In the genomic region with DNA sequence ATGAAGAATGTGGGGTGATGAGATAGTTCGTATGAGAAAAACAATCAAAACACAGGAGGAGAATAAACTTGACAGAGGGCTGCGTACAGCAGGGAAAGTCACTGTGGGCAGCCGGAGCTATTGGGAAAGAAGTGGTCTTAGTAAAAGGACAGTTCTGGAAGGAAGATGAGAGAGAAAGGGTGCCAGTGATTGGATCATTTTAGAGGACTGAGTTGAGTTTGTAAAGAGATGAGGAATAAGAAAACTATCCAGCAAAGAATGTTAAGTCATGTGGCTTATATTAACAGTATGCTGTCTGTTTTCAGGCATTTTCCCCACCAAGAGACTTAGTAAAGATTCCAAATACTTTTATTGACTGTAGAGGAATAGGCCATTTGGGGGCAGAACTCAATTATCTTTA, we compare ENCODE assay signal across 16 cellular contexts. TPM values are rescaled to one million over a fixed set of nuclear protein-coding genes. Genes with fewer than 3 reads are reported as not detected.
DNase-seq lines count a peak whose midpoint lies in the region; ATAC-seq and TF ChIP-seq lines count a peak whose summit lies in the region.
"Had no signal": no experiment of that assay in that cellular context is flagged by ENCODE, and none has a peak within 500 bp of the region (broad histone marks: within the 10 kb centered on the region; RNA-seq: fewer than 3 reads in every experiment).

No MANE protein-coding gene starts in this region.

- in situ Hi-C loops in IMR-90 (cut with MboI; ENCODE audit: low sequenced_read_pairs) (loop anchor here (5.0 kb wide), 1 partner anchor 64 kb away; no protein-coding TSS in a partner anchor), astrocyte of the spinal cord (cut with HindIII; ENCODE audit: low sequenced_read_pairs) (no loop called here)

- POLR2A ChIA-PET in IMR-90 (lab: Charles Lee; ENCODE audit: unreplicated experiment), result interaction anchor here (0.7 to 0.8 kb wide), 2 partner anchors 9 to 124 kb away, joined by 3 read pairs; no protein-coding TSS in a partner anchor

- H3K4ac ChIP-seq in IMR-90 (ENCODE audit: low read depth, low read length), result peak overlapping the region; percentile 95; the same call in 1 of the 2 replicates

- peak overlapping the region; percentile 48 to 88 for H4K8ac ChIP-seq in IMR-90 (ENCODE audit: low read depth in 2 of 2, low read length in 2 of 2)

- H3K27ac ChIP-seq in ACC112 (ENCODE audit: low read depth, low read length) (peak overlapping the region; percentile 91), IMR-90 (ENCODE audit: insufficient read depth, low read length) (peak overlapping the region; percentile 93; the same call in 1 of the 2 replicates), lower lobe of right lung (no peak overlapping the region)
- H3K27ac ChIP-seq: left ventricle myocardium inferior, prostate gland had no signal

- DNase-seq in IMR-90 (peak; percentile 95), astrocyte of the spinal cord (ENCODE audit: low read depth, low spot score) (peak; percentile 81), kidney tubule cell (ENCODE audit: low spot score) (peak; percentile 24), NCI-H2029 (lab: John Stamatoyannopoulos, UW) (no peak), NCI-H2171 treated with DMSO at 0.1 percent for 48 hours (lab: John Stamatoyannopoulos, UW) (no peak), lower lobe of right lung (no peak)
- DNase-seq: 8988T; activated CD8-positive, alpha-beta memory T cell treated with anti-CD3 and anti-CD28 coated beads, Interleukin-2, amount 50 U/mL, for 48 hours; COR-L47; GF-D8; left ventricle myocardium inferior; MV-4-11; NK-92 treated with Interleukin-12 subunit alpha and Interleukin-12 subunit beta, amount 100 ng/mL, for 24 hours had no signal

- 0 out of 2 replicates have a peak overlapping the region, but pooled peaks have one; percentile 97 for H3K23ac ChIP-seq in IMR-90 (ENCODE audit: low read depth, low read length)

- H2AFZ ChIP-seq in ACC112 (ENCODE audit: low read length, unreplicated experiment) (peak overlapping the region; percentile 44), IMR-90 (replicated peaks; ENCODE audit: low read length, poor library complexity) (no peak overlapping the region)

- no peak overlapping the region; the same call in 2 of the 3 replicates for H2BK15ac ChIP-seq in IMR-90 (ENCODE audit: low read depth, low read length)

- TF ChIP-seq CTCF in IMR-90 (conservative IDR thresholded peaks at IDR 0.05; ENCODE audit: low read depth, low read length), result no peak
- no peak for TF ChIP-seq CTCF in astrocyte of the spinal cord (IDR thresholded peaks at IDR 0.05; ENCODE audit: low read depth, low read length)
- no peak for TF ChIP-seq CTCF in lower lobe of right lung (IDR thresholded peaks at IDR 0.05)

- no peak for TF ChIP-seq POLR2A in IMR-90 (IDR thresholded peaks at IDR 0.05; ENCODE audit: low read depth, low read length)

- H3K4me3 ChIP-seq in ACC112 (ENCODE audit: low read depth, low read length), result peak overlapping the region; percentile 58
- H3K4me3 ChIP-seq in IMR-90 (ENCODE audit: insufficient read depth, low read depth, low read length), result peak overlapping the region; percentile 8; the same call in 1 of the 2 replicates
- no peak overlapping the region for H3K4me3 ChIP-seq in astrocyte of the spinal cord (ENCODE audit: low read depth, low read length)
- no peak overlapping the region for H3K4me3 ChIP-seq in lower lobe of right lung
- H3K4me3 ChIP-seq: left ventricle myocardium inferior, prostate gland had no signal

- BruUV-seq in IMR-90 (replicated peaks; lab: Mats Ljungman, UMichigan), result no TSS peak

- peak overlapping the region; percentile 57 for H3K4me2 ChIP-seq in IMR-90 (ENCODE audit: low read depth, low read length)

- ATAC-seq in IMR-90 (ENCODE audit: low read depth) (peak; percentile 85), HG03045 (IDR thresholded peaks at IDR 0.05; ENCODE audit: unreplicated experiment) (no peak), lower lobe of right lung (no peak)

- no peaks in the 10 kb centered on the region for H3K79me2 ChIP-seq in ACC112 (ENCODE audit: control insufficient read depth, insufficient read depth, low read length, unreplicated experiment)

- peak overlapping the region; percentile 65 for H3K9ac ChIP-seq in IMR-90 (ENCODE audit: low read depth, low read length)

- H3K4me1 ChIP-seq in ACC112 (ENCODE audit: control insufficient read depth, insufficient read depth, low read length, unreplicated experiment) (peaks cover 61% of the 10 kb centered on the region), IMR-90 (ENCODE audit: control insufficient read depth, insufficient read depth, low read length) (peaks cover 18% of the 10 kb centered on the region), lower lobe of right lung (no peaks in the 10 kb centered on the region)
- H3K4me1 ChIP-seq: left ventricle myocardium inferior, prostate gland had no signal

- no peaks in the 10 kb centered on the region for H3K27me3 ChIP-seq in ACC112 (ENCODE audit: insufficient read depth, low read length)
- no peaks in the 10 kb centered on the region for H3K27me3 ChIP-seq in IMR-90 (ENCODE audit: control insufficient read depth, insufficient read depth, low read length)
- no peaks in the 10 kb centered on the region for H3K27me3 ChIP-seq in lower lobe of right lung (ENCODE audit: low read depth)

- peak overlapping the region; percentile 98 for H3K18ac ChIP-seq in IMR-90 (ENCODE audit: low read depth, low read length)

- intact Hi-C loops in IMR-90 (cut with micrococcal nuclease) (loop anchor here (2.0 kb wide), 2 partner anchors 15 to 63 kb away; a partner anchor contains a TSS), lower lobe of right lung (cut with DNase I) (no loop called here)

- WGBS in IMR-90 (ENCODE audit: extremely low coverage in 2 of 2, insufficient read length in 1 of 2), 2 experiments, result 20% methylated on average over 2 of the region's 3 CpGs; no CpG with 5 or more reads in 1 of the 2 experiments

- no peak overlapping the region for H2AK5ac ChIP-seq in IMR-90 (ENCODE audit: low read depth, low read length)

- H3K36me3 ChIP-seq in ACC112 (ENCODE audit: insufficient read depth, low read length) (no peaks in the 10 kb centered on the region), IMR-90 (ENCODE audit: control insufficient read depth, insufficient read depth, low read length) (no peaks in the 10 kb centered on the region), lower lobe of right lung (no peaks in the 10 kb centered on the region)
- H3K36me3 ChIP-seq: left ventricle myocardium inferior, prostate gland had no signal

- TF ChIP-seq RAD21 in IMR-90 (IDR thresholded peaks at IDR 0.05; ENCODE audit: low read length), result no peak

- H4K5ac ChIP-seq in IMR-90 (ENCODE audit: low read depth, low read length), result peak overlapping the region; percentile 94; the same call in 1 of the 2 replicates

- peak overlapping the region; percentile 48; the same call in 1 of the 2 replicates for H3K56ac ChIP-seq in IMR-90 (ENCODE audit: extremely low read depth, insufficient read depth, low read length)

- peak overlapping the region; percentile 91 for H3K14ac ChIP-seq in IMR-90 (replicated peaks; ENCODE audit: low read depth, low read length)

- H2AK9ac ChIP-seq in IMR-90 (replicated peaks; ENCODE audit: low read depth, low read length, poor library complexity), result no peak overlapping the region

- no peaks in the 10 kb centered on the region for H4K20me1 ChIP-seq in IMR-90 (ENCODE audit: insufficient read depth, low read length)

- peak overlapping the region; percentile 95 for H2BK120ac ChIP-seq in IMR-90 (ENCODE audit: low read depth, low read length)

- H2BK5ac ChIP-seq in IMR-90 (ENCODE audit: low read depth, low read length, poor library complexity, severe bottlenecking), result peak overlapping the region; percentile 98

- peaks cover 7% of the 10 kb centered on the region for H3K9me1 ChIP-seq in IMR-90 (ENCODE audit: insufficient read depth, low read length)

- H3K79me1 ChIP-seq in IMR-90 (ENCODE audit: low read depth in 1 of 2, low read length in 2 of 2), result peaks cover 0 to 8% of the 10 kb centered on the region in 2 experiments; a peak in 1 of 4 replicates

- dilution Hi-C loops in IMR-90 (cut with HindIII; ENCODE audit: low sequenced_read_pairs, unreplicated experiment), result no loop called here

- H2BK20ac ChIP-seq in IMR-90 (ENCODE audit: low read depth, low read length), result peak overlapping the region; percentile 94

- H3K9me3 ChIP-seq in IMR-90 (ENCODE audit: control insufficient read depth, insufficient read depth, low read length) (no peaks in the 10 kb centered on the region), lower lobe of right lung (no peaks in the 10 kb centered on the region)
- H3K9me3 ChIP-seq: left ventricle myocardium inferior, prostate gland had no signal

- H4K91ac ChIP-seq in IMR-90 (ENCODE audit: insufficient read depth, low read depth, low read length), result 0 out of 2 replicates have a peak overlapping the region, but pooled peaks have one; percentile 79

- CTCF ChIA-PET in IMR-90 (lab: Yijun Ruan, JAX), result interaction anchor here (1.0 to 1.6 kb wide), 4 partner anchors 8 to 197 kb away, joined by 3 to 5 read pairs (median 3); no protein-coding TSS in a partner anchor

TF ChIP-seq in IMR-90, 13 proteins besides CTCF, POLR2A, EP300 and RAD21 (continues in another document):
- TF ChIP-seq BHLHE40 (IDR thresholded peaks at IDR 0.05; ENCODE audit: low read depth, low read length) (peak; percentile 65; the same call in 1 of the 2 replicates), SMC3 (IDR thresholded peaks at IDR 0.05; ENCODE audit: low read depth, low read length) (no peak), FOS (IDR thresholded peaks at IDR 0.05; ENCODE audit: low read depth, low read length) (no peak), CEBPB (IDR thresholded peaks at IDR 0.05; ENCODE audit: low read depth, low read length) (peak; percentile 91)
- TF ChIP-seq, protein P1, sequence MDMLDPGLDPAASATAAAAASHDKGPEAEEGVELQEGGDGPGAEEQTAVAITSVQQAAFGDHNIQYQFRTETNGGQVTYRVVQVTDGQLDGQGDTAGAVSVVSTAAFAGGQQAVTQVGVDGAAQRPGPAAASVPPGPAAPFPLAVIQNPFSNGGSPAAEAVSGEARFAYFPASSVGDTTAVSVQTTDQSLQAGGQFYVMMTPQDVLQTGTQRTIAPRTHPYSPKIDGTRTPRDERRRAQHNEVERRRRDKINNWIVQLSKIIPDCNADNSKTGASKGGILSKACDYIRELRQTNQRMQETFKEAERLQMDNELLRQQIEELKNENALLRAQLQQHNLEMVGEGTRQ (IDR thresholded peaks at IDR 0.05; ENCODE audit: low read depth, low read length), result peak; percentile 54; the same call in 1 of the 2 replicates

RNA-seq across cellular contexts. Expression of a gene that starts 15.4 kb away (rescaled TPM):
- total RNA-seq in IMR-90 (2012; rRNA removed), result 261 and 277 TPM in 2 replicates
- 662 and 737 TPM in 2 replicates for polyA plus RNA-seq in IMR-90 (2012; rRNA removed)
- 844 and 1,071 TPM in 2 replicates for polyA plus RNA-seq in IMR-90 (2012; cell fraction: cytosol; rRNA removed)
- polyA plus RNA-seq in IMR-90 (2012; cell fraction: nucleus; rRNA removed; ENCODE audit: low replicate concordance), result 528 and 743 TPM in 2 replicates
- total RNA-seq in lower lobe of right lung, result 16.2 TPM

RNA-seq across cellular contexts. Expression of a gene that starts 35.9 kb away (rescaled TPM):
- total RNA-seq in IMR-90 (2012; rRNA removed) (0.54 and 0.56 TPM in 2 replicates), lower lobe of right lung (2.2 TPM)
- polyA plus RNA-seq in IMR-90 (2012; rRNA removed), result 0.19 and 0.24 TPM in 2 replicates
- 0.02 and 0.13 TPM in 2 replicates for polyA plus RNA-seq in IMR-90 (2012; cell fraction: cytosol; rRNA removed)
- 0.15 and 0.34 TPM in 2 replicates for polyA plus RNA-seq in IMR-90 (2012; cell fraction: nucleus; rRNA removed; ENCODE audit: low replicate concordance)
- total RNA-seq: left ventricle myocardium inferior had no signal

Comparison
In these comparisons a context has a peak if more than half of its experiments do, and no peak if none do; other contexts are left out.
1. H3K4me3 ChIP-seq: peak in ACC112 (single experiment) and IMR-90 (single experiment); none in astrocyte of the spinal cord (single experiment) and lower lobe of right lung (single experiment).
2. DNase-seq: peak in IMR-90 (single experiment), astrocyte of the spinal cord (single experiment) and kidney tubule cell (single experiment); none in NCI-H2029 (single experiment), NCI-H2171 treated with DMSO at 0.1 percent for 48 hours (single experiment) and lower lobe of right lung (single experiment).
3. RNA of a gene that starts 15.4 kb away (total RNA-seq): 261 to 277 TPM in IMR-90; 16.2 TPM in lower lobe of right lung (single experiment); every median in the first group is over 10 times any median in the second.